15 cellular contexts compared by ENCODE assay signal in the genomic region with DNA sequence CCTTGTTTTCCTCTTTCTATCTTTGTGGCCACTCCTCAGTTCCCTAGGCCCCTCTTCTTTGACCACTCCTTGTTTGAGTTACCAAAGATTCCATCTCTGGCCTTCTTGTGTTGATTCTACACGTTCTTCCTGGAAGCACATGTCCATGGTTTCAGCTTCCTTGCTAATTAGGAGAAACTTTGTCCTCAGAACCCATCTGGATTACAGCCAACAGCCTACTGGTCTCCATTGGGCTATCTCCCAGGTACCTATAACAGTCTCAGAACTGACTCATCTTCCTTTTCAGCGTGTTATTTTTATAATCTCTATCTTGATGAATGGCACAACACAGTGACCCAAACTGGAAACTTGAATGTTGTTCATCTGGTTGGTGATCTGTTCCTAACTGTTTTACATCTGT. TPM values are rescaled to one million over a fixed set of nuclear protein-coding genes. Genes with fewer than 3 reads are reported as not detected.
DNase-seq lines count a peak whose midpoint lies in the region; ATAC-seq and TF ChIP-seq lines count a peak whose summit lies in the region.
"Had no signal": no experiment of that assay in that cellular context is flagged by ENCODE, and none has a peak within 500 bp of the region (broad histone marks: within the 10 kb centered on the region; RNA-seq: fewer than 3 reads in every experiment).

No MANE protein-coding gene starts in this region.

- no peak for DNase-seq in CD4-positive, alpha-beta memory T cell
- DNase-seq in HFFc6: peak; percentile 52
- DNase-seq in activated naive CD8-positive, alpha-beta T cell treated with anti-CD3 and anti-CD28 coated beads for 36 hours: no peak
- DNase-seq in left colon: no peak
- no peak for DNase-seq in stimulated activated CD4-positive, alpha-beta T cell treated with anti-CD3 and anti-CD28 coated beads, Interleukin-4, amount 100 ng/mL, for 1 hour
- no peak for DNase-seq in NCI-H2171 (lab: John Stamatoyannopoulos, UW)
- DNase-seq: COR-L47, heart left ventricle, Karpas-422, NCI-H524 treated with DMSO at 0.1 percent for 48 hours, posterior cingulate gyrus, stomach had no signal

- no peak for TF ChIP-seq CTCF in HFFc6 (IDR thresholded peaks at IDR 0.05)

- H3K4me3 ChIP-seq in CD4-positive, alpha-beta memory T cell (ENCODE audit: low read length in 2 of 2): no peak overlapping the region
- H3K4me3 ChIP-seq: heart left ventricle, stomach had no signal

- peak overlapping the region in 1 of 8 donors; percentile 7 for H3K4me3 Mint-ChIP-seq in CD4-positive, alpha-beta memory T cell
- peak overlapping the region; percentile 21 for H3K4me3 Mint-ChIP-seq in HFFc6
- H3K4me3 Mint-ChIP-seq in activated naive CD8-positive, alpha-beta T cell treated with anti-CD3 and anti-CD28 coated beads for 36 hours: no peak overlapping the region
- H3K4me3 Mint-ChIP-seq: activated naive CD4-positive, alpha-beta T cell treated with anti-CD3 and anti-CD28 coated beads, Interleukin-2, amount 50 U/mL, for 24 hours had no signal

- intact Hi-C loops in CD4-positive, alpha-beta memory T cell (cut with micrococcal nuclease): no loop called here
- intact Hi-C loops in left colon (cut with DNase I, micrococcal nuclease): no loop called here

- peak overlapping the region in 4 of 7 donors; percentile 24 to 61 (median 40) for H3K27ac Mint-ChIP-seq in CD4-positive, alpha-beta memory T cell
- H3K27ac Mint-ChIP-seq in HFFc6: peak overlapping the region; percentile 78
- peak overlapping the region; percentile 50 for H3K27ac Mint-ChIP-seq in activated naive CD8-positive, alpha-beta T cell treated with anti-CD3 and anti-CD28 coated beads for 36 hours

- peaks cover 0 to 7% (median under 1%) of the 10 kb centered on the region in 8 donors for H3K9me3 Mint-ChIP-seq in CD4-positive, alpha-beta memory T cell
- H3K9me3 Mint-ChIP-seq in HFFc6: peaks cover 3% of the 10 kb centered on the region
- H3K9me3 Mint-ChIP-seq in activated naive CD8-positive, alpha-beta T cell treated with anti-CD3 and anti-CD28 coated beads for 36 hours: peaks cover 2% of the 10 kb centered on the region
- H3K9me3 Mint-ChIP-seq: activated naive CD4-positive, alpha-beta T cell treated with anti-CD3 and anti-CD28 coated beads, Interleukin-2, amount 50 U/mL, for 24 hours had no signal

- CTCF ChIA-PET in CD4-positive, alpha-beta memory T cell (lab: Charles Lee; ENCODE audit: partially characterized antibody): interaction anchor here (1.3 kb wide), 1 partner anchor 12 kb away, joined by 3 read pairs; no protein-coding TSS in a partner anchor

- no peaks in the 10 kb centered on the region for H3K27me3 Mint-ChIP-seq in CD4-positive, alpha-beta memory T cell
- H3K27me3 Mint-ChIP-seq in HFFc6 (ENCODE audit: insufficient read depth): peaks cover 5% of the 10 kb centered on the region; the same call in 1 of the 2 replicates
- no peaks in the 10 kb centered on the region for H3K27me3 Mint-ChIP-seq in activated naive CD8-positive, alpha-beta T cell treated with anti-CD3 and anti-CD28 coated beads for 36 hours
- H3K27me3 Mint-ChIP-seq: activated naive CD4-positive, alpha-beta T cell treated with anti-CD3 and anti-CD28 coated beads, Interleukin-2, amount 50 U/mL, for 24 hours had no signal

- no peaks in the 10 kb centered on the region for H3K27me3 ChIP-seq in CD4-positive, alpha-beta memory T cell (ENCODE audit: insufficient read depth, low read length)
- H3K27me3 ChIP-seq: heart left ventricle, stomach had no signal

- peaks cover 10 to 12% of the 10 kb centered on the region in 2 donors for H3K36me3 Mint-ChIP-seq in CD4-positive, alpha-beta memory T cell
- peaks cover 12% of the 10 kb centered on the region; the same call in 1 of the 2 replicates for H3K36me3 Mint-ChIP-seq in HFFc6 (ENCODE audit: low read depth)
- H3K36me3 Mint-ChIP-seq in activated naive CD8-positive, alpha-beta T cell treated with anti-CD3 and anti-CD28 coated beads for 36 hours: peaks cover 28% of the 10 kb centered on the region

- H3K4me1 Mint-ChIP-seq in CD4-positive, alpha-beta memory T cell: peaks cover 39 to 59% (median 53%) of the 10 kb centered on the region in 4 donors
- H3K4me1 Mint-ChIP-seq in HFFc6 (ENCODE audit: low read depth): peaks cover 29% of the 10 kb centered on the region
- H3K4me1 Mint-ChIP-seq in activated naive CD8-positive, alpha-beta T cell treated with anti-CD3 and anti-CD28 coated beads for 36 hours: peaks cover 44% of the 10 kb centered on the region

- H3K27ac ChIP-seq in CD4-positive, alpha-beta memory T cell (ENCODE audit: low read depth, low read length): no peak overlapping the region
- H3K27ac ChIP-seq: heart left ventricle, stomach had no signal

- no peaks in the 10 kb centered on the region for H3K36me3 ChIP-seq in CD4-positive, alpha-beta memory T cell (ENCODE audit: insufficient read depth, low read length)

- ATAC-seq in left colon (peak; percentile 40), HG03097 (IDR thresholded peaks at IDR 0.05; ENCODE audit: low FRiP score, unreplicated experiment) (no peak), GM21717 (IDR thresholded peaks at IDR 0.05; ENCODE audit: unreplicated experiment) (no peak)

- peaks cover 41% of the 10 kb centered on the region for H3K4me1 ChIP-seq in CD4-positive, alpha-beta memory T cell (ENCODE audit: insufficient read depth, low read length)

- POLR2A ChIA-PET in CD4-positive, alpha-beta memory T cell (lab: Charles Lee; ENCODE audit: partially characterized antibody): interaction anchor here (0.6 kb wide), 1 partner anchor 34 kb away, joined by 3 read pairs; no protein-coding TSS in a partner anchor

- H3K9me3 ChIP-seq in CD4-positive, alpha-beta memory T cell (ENCODE audit: control insufficient read depth in 1 of 2, low read length in 2 of 2): no peaks in the 10 kb centered on the region

RNA-seq across cellular contexts. Expression of a gene that starts 17.5 kb away (rescaled TPM):
- 10 to 100 TPM; 86.6 to 87.8 TPM for total RNA-seq in CD4-positive, alpha-beta memory T cell
- polyA plus RNA-seq in CD4-positive, alpha-beta memory T cell: 10 to 100 TPM; 24.8 to 42.7 TPM
- 10 to 100 TPM; 44.3 to 54.4 (median 48.7) TPM for total RNA-seq in HFFc6 (2021; fragmentation: NEBNext Ultra II Directional; extraction: Animal tissue kit (Norgen Biotek cat#: 25700))
- 10 to 100 TPM; 40.6 to 43.0 TPM for total RNA-seq in activated naive CD8-positive, alpha-beta T cell treated with anti-CD3 and anti-CD28 coated beads for 36 hours
- total RNA-seq in left colon: 10 to 100 TPM; 41.4 to 55.5 TPM

RNA-seq across cellular contexts. Expression of a gene that starts 50.2 kb away (rescaled TPM):
- 10 to 100 TPM; 57.2 to 61.1 TPM for total RNA-seq in CD4-positive, alpha-beta memory T cell
- polyA plus RNA-seq in CD4-positive, alpha-beta memory T cell: 10 to 100 TPM; 38.3 to 44.6 TPM
- total RNA-seq in HFFc6 (2021; fragmentation: NEBNext Ultra II Directional; extraction: Animal tissue kit (Norgen Biotek cat#: 25700)): 10 to 100 TPM; 30.6 to 36.3 (median 35.2) TPM
- total RNA-seq in activated naive CD8-positive, alpha-beta T cell treated with anti-CD3 and anti-CD28 coated beads for 36 hours: 10 to 100 TPM; 33.5 to 34.1 TPM
- total RNA-seq in left colon: 10 to 100 TPM; 33.9 to 41.0 TPM

RNA-seq across cellular contexts. Expression of a gene that starts 50.3 kb away (rescaled TPM):
- total RNA-seq in CD4-positive, alpha-beta memory T cell: 10 to 100 TPM; 82.8 to 83.1 TPM
- 10 to 100 TPM; 17.9 to 18.1 TPM for polyA plus RNA-seq in CD4-positive, alpha-beta memory T cell
- total RNA-seq in HFFc6 (2021; fragmentation: NEBNext Ultra II Directional; extraction: Animal tissue kit (Norgen Biotek cat#: 25700)): 10 to 100 TPM; 22.0 to 24.8 (median 23.8) TPM
- total RNA-seq in activated naive CD8-positive, alpha-beta T cell treated with anti-CD3 and anti-CD28 coated beads for 36 hours: 10 to 100 TPM; 24.2 to 26.3 TPM
- total RNA-seq in left colon: 10 to 100 TPM; 16.2 to 26.8 TPM
